In the genomic region with DNA sequence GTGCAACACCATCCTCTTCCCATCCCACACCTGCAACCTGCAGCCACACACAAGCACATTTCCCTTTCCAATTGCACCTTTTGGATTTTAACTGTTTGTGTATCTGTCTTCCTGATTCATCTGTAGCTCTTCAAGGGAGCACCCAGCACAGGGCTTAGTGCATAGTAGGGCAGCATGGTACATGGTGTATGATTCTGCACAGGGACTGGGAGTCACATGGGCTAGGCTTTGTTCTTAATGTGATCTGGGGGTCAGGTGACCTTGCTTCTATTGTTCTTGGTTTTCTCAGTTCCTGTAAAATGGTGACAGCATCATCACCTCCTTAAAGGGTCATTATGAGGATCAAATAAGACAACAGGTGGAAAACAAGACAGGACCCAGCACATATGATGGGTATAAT, we compare ENCODE assay signal across 18 cellular contexts.
DNase-seq lines count a peak whose midpoint lies in the region; ATAC-seq, FAIRE-seq and TF ChIP-seq lines count a peak whose summit lies in the region.
"Had no signal": no experiment of that assay in that cellular context is flagged by ENCODE, and none has a peak within 500 bp of the region (broad histone marks: within the 10 kb centered on the region; RNA-seq: fewer than 3 reads in every experiment).

No MANE protein-coding gene starts in this region.

- peaks cover 85% of the 10 kb centered on the region for H3K4me1 ChIP-seq in BLaER1
- H3K4me1 ChIP-seq in BLaER1 treated with 17β-estradiol and CSF1 and Interleukin-3, amounts not matched to agents 10 nM and 100 nM, result peaks cover 0 to 83% (median 63%) of the 10 kb centered on the region in 10 experiments; a peak in 17 of 20 replicates
- H3K4me1 ChIP-seq in GM12878 (ENCODE audit: control insufficient read depth, insufficient read depth, low read length), result no peaks in the 10 kb centered on the region
- no peaks in the 10 kb centered on the region for H3K4me1 ChIP-seq in trophoblast cell (ENCODE audit: control insufficient read depth in 1 of 2, insufficient read depth in 2 of 2, low read length in 2 of 2)

- H2AFZ ChIP-seq in GM12878 (ENCODE audit: control insufficient read depth, low read depth, low read length) (no peak overlapping the region), trophoblast cell (ENCODE audit: insufficient read depth, low read length, poor library complexity) (no peak overlapping the region)
- H2AFZ ChIP-seq: GM23248 had no signal

- no peak overlapping the region for H3K4ac ChIP-seq in trophoblast cell (ENCODE audit: low read depth, low read length)

- H3K36me3 ChIP-seq in BLaER1 (0 out of 2 replicates have a peak, but pooled peaks cover 6% of the 10 kb centered on the region), GM12878 (ENCODE audit: control insufficient read depth in 2 of 2, insufficient read depth in 2 of 2, low read length in 1 of 2) (no peaks in the 10 kb centered on the region), trophoblast cell (ENCODE audit: control insufficient read depth in 1 of 2, insufficient read depth in 2 of 2, low read length in 2 of 2) (no peaks in the 10 kb centered on the region)
- no peaks in the 10 kb centered on the region for H3K36me3 ChIP-seq in BLaER1 treated with 17β-estradiol and CSF1 and Interleukin-3, amounts not matched to agents 10 nM and 100 nM

- intact Hi-C loops in GM12878 (cut with micrococcal nuclease; ENCODE audit: unreplicated experiment) (no loop called here), lower leg skin (cut with DNase I; ENCODE audit: low total_unique reads) (no loop called here)

- H3K4me2 ChIP-seq in BLaER1 (peak overlapping the region; percentile 84), GM12878 (ENCODE audit: control insufficient read depth, insufficient read depth) (no peak overlapping the region), trophoblast cell (ENCODE audit: low read length) (no peak overlapping the region)
- peak overlapping the region in 8 of 11 experiments; percentile 69 to 91 (median 78); a peak in 13 of 22 replicates for H3K4me2 ChIP-seq in BLaER1 treated with 17β-estradiol and CSF1 and Interleukin-3, amounts not matched to agents 10 nM and 100 nM

- H3K14ac ChIP-seq in trophoblast cell (ENCODE audit: low read length), result no peak overlapping the region

- H3K27me3 Mint-ChIP-seq in progenitor cell of endocrine pancreas, result peaks cover 7% of the 10 kb centered on the region

- H3K27me3 ChIP-seq in BLaER1, result no peaks in the 10 kb centered on the region
- no peaks in the 10 kb centered on the region for H3K27me3 ChIP-seq in BLaER1 treated with 17β-estradiol and CSF1 and Interleukin-3, amounts not matched to agents 10 nM and 100 nM
- H3K27me3 ChIP-seq in GM12878 (replicated peaks in 1 of 2; ENCODE audit: control insufficient read depth in 2 of 2, insufficient read depth in 2 of 2, low read length in 1 of 2), result no peaks in the 10 kb centered on the region; a peak in 1 of 4 replicates
- H3K27me3 ChIP-seq in trophoblast cell (ENCODE audit: insufficient read depth, low read length), result no peaks in the 10 kb centered on the region

- TF ChIP-seq EP300 in GM12878 (IDR thresholded peaks at IDR 0.05; ENCODE audit: borderline replicate concordance in 1 of 2, control insufficient read depth in 1 of 2, low read depth in 2 of 2, low read length in 2 of 2), result no peak

- TF ChIP-seq POLR2A in GM12878 (IDR thresholded peaks at IDR 0.05; ENCODE audit: low read depth, low read length) (no peak), lower leg skin (IDR thresholded peaks at IDR 0.05) (no peak)

- FAIRE-seq in GM12878 (lab: Jason Lieb, UNC) (no peak), urothelium cell line (lab: Jason Lieb, UNC) (no peak)
- FAIRE-seq: GM19239 had no signal

- no peak overlapping the region for H4K8ac ChIP-seq in trophoblast cell (ENCODE audit: low read depth, low read length)

- H3K9ac ChIP-seq in BLaER1 (no peak overlapping the region), GM12878 (ENCODE audit: control insufficient read depth, insufficient read depth, low read length) (no peak overlapping the region), trophoblast cell (ENCODE audit: low read length) (no peak overlapping the region)
- H3K9ac ChIP-seq in BLaER1 treated with 17β-estradiol and CSF1 and Interleukin-3, amounts not matched to agents 10 nM and 100 nM, result no peak overlapping the region
- H3K9ac ChIP-seq: GM23248 had no signal

- POLR2A ChIA-PET in GM12878 (lab: Charles Lee), result no interaction called here

- RAD21 ChIA-PET in GM12878 (lab: Charles Lee; ENCODE audit: unreplicated experiment), result no interaction called here

- H3K4me3 Mint-ChIP-seq in progenitor cell of endocrine pancreas (ENCODE audit: low read depth), result no peak overlapping the region
- H3K4me3 Mint-ChIP-seq: CD14-positive monocyte; CD4-positive, alpha-beta T cell had no signal

- peak overlapping the region; percentile 80 for H3K27ac ChIP-seq in BLaER1
- H3K27ac ChIP-seq in BLaER1 treated with 17β-estradiol and CSF1 and Interleukin-3, amounts not matched to agents 10 nM and 100 nM, result peak overlapping the region in 4 of 11 experiments; percentile 70 to 77 (median 72); a peak in 4 of 22 replicates
- no peak overlapping the region for H3K27ac ChIP-seq in GM12878 (ENCODE audit: control insufficient read depth, insufficient read depth)
- H3K27ac ChIP-seq in trophoblast cell (ENCODE audit: low read depth, low read length), result no peak overlapping the region
- H3K27ac ChIP-seq: GM23248 had no signal

- H3K9me3 Mint-ChIP-seq in progenitor cell of endocrine pancreas (ENCODE audit: low read depth), result no peaks in the 10 kb centered on the region
- H3K9me3 Mint-ChIP-seq: CD4-positive, alpha-beta T cell had no signal

- H3K79me2 ChIP-seq in GM12878 (ENCODE audit: control insufficient read depth, insufficient read depth, low read length), result no peaks in the 10 kb centered on the region
- H3K79me2 ChIP-seq in trophoblast cell (ENCODE audit: control insufficient read depth, insufficient read depth, low read length, poor library complexity), result no peaks in the 10 kb centered on the region

- H3K4me3 ChIP-seq in BLaER1 (no peak overlapping the region), GM12878 (no peak overlapping the region), lower leg skin (ENCODE audit: low read depth, poor library complexity, severe bottlenecking) (no peak overlapping the region), trophoblast cell (ENCODE audit: low read depth, low read length) (no peak overlapping the region)
- no peak overlapping the region for H3K4me3 ChIP-seq in BLaER1 treated with 17β-estradiol and CSF1 and Interleukin-3, amounts not matched to agents 10 nM and 100 nM
- H3K4me3 ChIP-seq: GM23248 had no signal

- no peaks in the 10 kb centered on the region for H3K4me1 Mint-ChIP-seq in progenitor cell of endocrine pancreas (ENCODE audit: low read depth)
- H3K4me1 Mint-ChIP-seq: CD14-positive monocyte had no signal

- no peak overlapping the region for H2BK5ac ChIP-seq in trophoblast cell (ENCODE audit: low read depth, low read length, poor library complexity)

- no peak overlapping the region for H3K18ac ChIP-seq in trophoblast cell (ENCODE audit: low read length)

- in situ Hi-C loops in GM12878 (cut with MboI), result no loop called here

- H2AK5ac ChIP-seq in trophoblast cell (ENCODE audit: low read length), result no peak overlapping the region

- TF ChIP-seq CTCF in GM12878 (IDR thresholded peaks at IDR 0.05 in 2 of 3, conservative IDR thresholded peaks at IDR 0.05 in 1 of 3; ENCODE audit: control insufficient read depth in 2 of 3, extremely low read depth in 1 of 3, insufficient read depth in 1 of 3, low read depth in 3 of 3, low read length in 3 of 3) (no peak), progenitor cell of endocrine pancreas (IDR thresholded peaks at IDR 0.05; ENCODE audit: unreplicated experiment) (no peak), lower leg skin (IDR thresholded peaks at IDR 0.05) (no peak)

- SMC1A ChIA-PET in GM12878 (lab: Charles Lee; ENCODE audit: uncharacterized antibody, unreplicated experiment), result no interaction called here

- no peak for ATAC-seq in GM12878

- no peak for DNase-seq in GM12878 (ENCODE audit: low read depth, low spot score)
- peak; percentile 1 for DNase-seq in progenitor cell of endocrine pancreas (ENCODE audit: low spot score, unreplicated experiment)
- DNase-seq in urothelium cell line (ENCODE audit: low spot score), result no peak
- DNase-seq in lower leg skin (ENCODE audit: low spot score in 2 of 2), result no peak
- DNase-seq in trophoblast cell, result no peak
- DNase-seq: Calu3; CD4-positive, alpha-beta T cell; COR-L47; DMS53; DMS79 treated with DMSO at 0.1 percent for 48 hours; GF-D8; GM23248; H7; HCEC 1CT had no signal

- CTCF ChIA-PET in GM12878 (lab: Yijun Ruan, JAX), result no interaction called here

- no peak overlapping the region for H3K23ac ChIP-seq in trophoblast cell (ENCODE audit: low read length)

- H4K91ac ChIP-seq in trophoblast cell (ENCODE audit: low read depth, low read length), result no peak overlapping the region

- BruUV-seq in GM12878 (replicated peaks; lab: Mats Ljungman, UMichigan), result no TSS peak

- no peak overlapping the region for H2BK12ac ChIP-seq in trophoblast cell (ENCODE audit: low read length)

- H4K20me1 ChIP-seq in BLaER1 (no peaks in the 10 kb centered on the region), GM12878 (ENCODE audit: control insufficient read depth, insufficient read depth) (no peaks in the 10 kb centered on the region)
- no peaks in the 10 kb centered on the region for H4K20me1 ChIP-seq in BLaER1 treated with 17β-estradiol and CSF1 and Interleukin-3, amounts not matched to agents 10 nM and 100 nM

- no peaks in the 10 kb centered on the region for H3K36me3 Mint-ChIP-seq in progenitor cell of endocrine pancreas (ENCODE audit: insufficient read depth)
- H3K36me3 Mint-ChIP-seq: CD14-positive monocyte had no signal

- no peaks in the 10 kb centered on the region for H3K79me1 ChIP-seq in trophoblast cell (ENCODE audit: low read length)

- peaks cover 27% of the 10 kb centered on the region for H3K9me3 ChIP-seq in BLaER1
- peaks cover 10 to 31% (median 27%) of the 10 kb centered on the region in 11 experiments; a peak in 19 of 22 replicates for H3K9me3 ChIP-seq in BLaER1 treated with 17β-estradiol and CSF1 and Interleukin-3, amounts not matched to agents 10 nM and 100 nM (replicated peaks in 1 of 11)
- H3K9me3 ChIP-seq in GM12878 (replicated peaks; ENCODE audit: control insufficient read depth, insufficient read depth, low read length), result no peaks in the 10 kb centered on the region
- peaks cover 4% of the 10 kb centered on the region for H3K9me3 ChIP-seq in trophoblast cell (ENCODE audit: insufficient read depth, low read depth, low read length)

- H3K27ac Mint-ChIP-seq in progenitor cell of endocrine pancreas, result no peak overlapping the region
- H3K27ac Mint-ChIP-seq: CD14-positive monocyte; CD4-positive, alpha-beta T cell had no signal

- no peak for TF ChIP-seq RAD21 in GM12878 (IDR thresholded peaks at IDR 0.05; ENCODE audit: insufficient read depth, low read depth, low read length)

- H4K12ac ChIP-seq in trophoblast cell (ENCODE audit: low read depth, low read length), result no peak overlapping the region

- H2BK120ac ChIP-seq in trophoblast cell (ENCODE audit: insufficient read depth, low read length, poor library complexity), result no peak overlapping the region

Comparison
In these comparisons a context has a peak if more than half of its experiments do, and no peak if none do; other contexts are left out.
1. H3K4me2 ChIP-seq: peak in BLaER1 (single experiment) and BLaER1 treated with 17β-estradiol and CSF1 and Interleukin-3, amounts not matched to agents 10 nM and 100 nM (8 of 11); none in GM12878 (single experiment) and trophoblast cell (single experiment).